15 cellular contexts compared by ENCODE assay signal in genomic region chr1:111633736-111634135, GRCh38.
"Had no signal": no experiment of that assay in that cellular context is flagged by ENCODE, and none has a peak within 500 bp of the region (broad histone marks: within the 10 kb centered on the region; RNA-seq: fewer than 3 reads in every experiment).

No MANE protein-coding gene starts in this region.

- H3K36me3 Mint-ChIP-seq: naive B cell had no signal

- DNase-seq: activated CD4-positive, alpha-beta memory T cell treated with anti-CD3 and anti-CD28 coated beads for 36 hours; activated naive CD4-positive, alpha-beta T cell treated with anti-CD3 and anti-CD28 coated beads, Interleukin-2, amount 50 U/mL, for 16 hours; anterior cingulate cortex; dermis blood vessel endothelial cell; hypothalamus; lower lobe of right lung; naive B cell; nucleus accumbens; right cardiac atrium; stimulated activated CD4-positive, alpha-beta T cell treated with anti-CD3 and anti-CD28 coated beads, Interleukin-1b, Interleukin-23, amount 100 ng/mL, for 48 hours; stimulated activated naive CD4-positive, alpha-beta T cell; trophoblast cell had no signal

- H3K9me3 ChIP-seq: lower lobe of right lung had no signal

- H3K36me3 ChIP-seq: lower lobe of right lung had no signal

- H3K27ac ChIP-seq: lower lobe of right lung, VCaP had no signal

- H3K9me3 Mint-ChIP-seq: activated CD4-positive, alpha-beta memory T cell treated with anti-CD3 and anti-CD28 coated beads for 36 hours; activated T-helper 2 cell treated with anti-CD3 and anti-CD28 coated beads, Interferon-gamma antibody, Interleukin-2, Interleukin-4, amounts not matched to agents 10 μg/mL and 5 μg/mL and 100 μg/mL, durations not matched to agents 14 hours and 24 hours and 36 hours; naive B cell had no signal

- H3K27me3 Mint-ChIP-seq: activated CD4-positive, alpha-beta memory T cell treated with anti-CD3 and anti-CD28 coated beads for 36 hours; naive B cell; progenitor cell of endocrine pancreas had no signal

- H3K4me3 ChIP-seq: lower lobe of right lung had no signal

- H3K4me3 Mint-ChIP-seq: activated CD4-positive, alpha-beta memory T cell treated with anti-CD3 and anti-CD28 coated beads for 36 hours had no signal

- ATAC-seq: lower lobe of right lung, right cardiac atrium had no signal

- H3K27ac Mint-ChIP-seq: progenitor cell of endocrine pancreas had no signal
